ENCODE assay signal across 9 cellular contexts in genomic region chr15:20341901-20342605, GRCh38.
DNase-seq lines count a peak whose midpoint lies in the region; ATAC-seq and TF ChIP-seq lines count a peak whose summit lies in the region.
"Had no signal": no experiment of that assay in that cellular context is flagged by ENCODE, and none has a peak within 500 bp of the region (broad histone marks: within the 10 kb centered on the region; RNA-seq: fewer than 3 reads in every experiment).

No MANE protein-coding gene starts in this region.

- no peak for ATAC-seq in CD4-positive, alpha-beta T cell (ENCODE audit: poor library complexity)
- ATAC-seq in GM21737 (IDR thresholded peaks at IDR 0.05; ENCODE audit: unreplicated experiment) (no peak), GM21390 (IDR thresholded peaks at IDR 0.05; ENCODE audit: unreplicated experiment) (no peak)

- H3K9me3 Mint-ChIP-seq in CD4-positive, alpha-beta T cell = peaks cover 3% of the 10 kb centered on the region
- H3K9me3 Mint-ChIP-seq in osteocyte (ENCODE audit: unreplicated experiment) = peaks cover 4% of the 10 kb centered on the region

- no peak overlapping the region for H3K4me3 ChIP-seq in esophagus muscularis mucosa

- WGBS in esophagus muscularis mucosa = 49% methylated on average over 5 of the region's 5 CpGs

- H3K4me1 ChIP-seq in esophagus muscularis mucosa = no peaks in the 10 kb centered on the region

- no peaks in the 10 kb centered on the region for H3K36me3 Mint-ChIP-seq in CD4-positive, alpha-beta T cell (ENCODE audit: low read depth)
- H3K36me3 Mint-ChIP-seq in osteocyte (ENCODE audit: unreplicated experiment) = no peaks in the 10 kb centered on the region
- H3K36me3 Mint-ChIP-seq: IgD-negative memory B cell had no signal

- no peaks in the 10 kb centered on the region for H3K27me3 Mint-ChIP-seq in CD4-positive, alpha-beta T cell
- no peaks in the 10 kb centered on the region for H3K27me3 Mint-ChIP-seq in osteocyte (ENCODE audit: unreplicated experiment)
- H3K27me3 Mint-ChIP-seq: IgD-negative memory B cell had no signal

- no peaks in the 10 kb centered on the region for H3K36me3 ChIP-seq in esophagus muscularis mucosa

- CTCF ChIA-PET in CD4-positive, alpha-beta T cell (lab: Charles Lee) = no interaction called here

- no peak for TF ChIP-seq POLR2A in esophagus muscularis mucosa (IDR thresholded peaks at IDR 0.05; ENCODE audit: low read depth)

- no peak for TF ChIP-seq CTCF in CD4-positive, alpha-beta T cell (IDR thresholded peaks at IDR 0.05)
- no peak for TF ChIP-seq CTCF in esophagus muscularis mucosa (IDR thresholded peaks at IDR 0.05)
- no peak for TF ChIP-seq CTCF in osteocyte (IDR thresholded peaks at IDR 0.05)

- H3K27me3 ChIP-seq in CD4-positive, alpha-beta T cell (ENCODE audit: control insufficient read depth, insufficient read depth, low read length) = no peaks in the 10 kb centered on the region
- H3K27me3 ChIP-seq in esophagus muscularis mucosa = peaks cover 0 to 8% (median 0%) of the 10 kb centered on the region in 4 donors

- H3K27ac Mint-ChIP-seq in CD4-positive, alpha-beta T cell = no peak overlapping the region
- no peak overlapping the region for H3K27ac Mint-ChIP-seq in osteocyte (ENCODE audit: unreplicated experiment)
- H3K27ac Mint-ChIP-seq: IgD-negative memory B cell had no signal

- POLR2A ChIA-PET in CD4-positive, alpha-beta T cell (lab: Charles Lee) = no interaction called here

- H3K9me3 ChIP-seq in CD4-positive, alpha-beta T cell (ENCODE audit: control insufficient read depth, low read length) = peaks cover 2% of the 10 kb centered on the region
- peaks cover 0 to 21% (median 16%) of the 10 kb centered on the region in 4 donors for H3K9me3 ChIP-seq in esophagus muscularis mucosa

- no peak for TF ChIP-seq EP300 in esophagus muscularis mucosa (IDR thresholded peaks at IDR 0.05)

- no peak overlapping the region for H3K27ac ChIP-seq in CD4-positive, alpha-beta T cell (ENCODE audit: low read depth, low read length)
- no peak overlapping the region for H3K27ac ChIP-seq in esophagus muscularis mucosa (replicated peaks in 1 of 4)

- peak in 6 of 10 experiments; percentile 19 to 58 (median 50) for DNase-seq in CD4-positive, alpha-beta T cell
- DNase-seq in T-helper 2 cell (peak in 3 of 5 experiments; percentile 32 to 70 (median 53)), esophagus muscularis mucosa (ENCODE audit: extremely low spot score) (peak; percentile 96), osteocyte (ENCODE audit: extremely low spot score, unreplicated experiment) (peak; percentile 100), COLO829 (ENCODE audit: low spot score) (no peak), NOMO-1 treated with dmso at 0.1 percent for 144 hours (lab: John Stamatoyannopoulos, UW; ENCODE audit: unreplicated experiment) (no peak)

- no peak overlapping the region for H3K4me3 Mint-ChIP-seq in CD4-positive, alpha-beta T cell
- H3K4me3 Mint-ChIP-seq in osteocyte (ENCODE audit: unreplicated experiment) = no peak overlapping the region
- H3K4me3 Mint-ChIP-seq: IgD-negative memory B cell had no signal

- intact Hi-C loops in CD4-positive, alpha-beta T cell (cut with DNase I, micrococcal nuclease) = loop anchor here in 1 of 2 experiments (5.0 to 10.0 kb wide), 2 partner anchors 35 to 57 kb away; no protein-coding TSS in a partner anchor
- intact Hi-C loops in esophagus muscularis mucosa (cut with DNase I) = no loop called here

- H3K4me1 Mint-ChIP-seq in CD4-positive, alpha-beta T cell (ENCODE audit: low read depth) = no peaks in the 10 kb centered on the region
- H3K4me1 Mint-ChIP-seq in osteocyte (ENCODE audit: unreplicated experiment) = no peaks in the 10 kb centered on the region
- H3K4me1 Mint-ChIP-seq: IgD-negative memory B cell had no signal

Comparison
In these comparisons a context has a peak if more than half of its experiments do, and no peak if none do; other contexts are left out.
1. DNase-seq: peak in CD4-positive, alpha-beta T cell (6 of 10), T-helper 2 cell (3 of 5), esophagus muscularis mucosa (single experiment) and osteocyte (single experiment); none in COLO829 (single experiment) and NOMO-1 treated with dmso at 0.1 percent for 144 hours (single experiment).